22 cellular contexts compared by ENCODE assay signal in genomic region chr9:18798518-18799290, GRCh38.
"Had no signal": no experiment of that assay in that cellular context is flagged by ENCODE, and none has a peak within 500 bp of the region (broad histone marks: within the 10 kb centered on the region; RNA-seq: fewer than 3 reads in every experiment).

No MANE protein-coding gene starts in this region.

- H3K27me3 ChIP-seq: breast epithelium, esophagus squamous epithelium, left lung, neutrophil, ovary, tibial nerve had no signal

- H3K27me3 Mint-ChIP-seq: activated naive CD8-positive, alpha-beta T cell treated with anti-CD3 and anti-CD28 coated beads, Interleukin-2, amount 50 U/mL, for 24 hours had no signal

- H3K36me3 ChIP-seq: breast epithelium, esophagus squamous epithelium, left lung, lower lobe of right lung, neutrophil, ovary, tibial nerve had no signal

- H3K9me3 Mint-ChIP-seq: activated naive CD4-positive, alpha-beta T cell treated with anti-CD3 and anti-CD28 coated beads, Interleukin-2, amount 50 U/mL, for 24 hours; activated T-helper 2 cell treated with anti-CD3 and anti-CD28 coated beads, Interferon-gamma antibody, Interleukin-2, Interleukin-4, amounts not matched to agents 10 μg/mL and 5 μg/mL and 100 μg/mL, durations not matched to agents 14 hours and 24 hours and 36 hours; natural killer cell; T-helper 2 cell treated with Interferon-gamma antibody and Interleukin-4, amounts not matched to agents 5 μg/mL and 100 μg/mL, for 36 hours had no signal

- ATAC-seq: activated CD4-positive, alpha-beta T cell treated with anti-CD3 and anti-CD28 coated beads for 36 hours; activated CD8-positive, alpha-beta memory T cell treated with anti-CD3 and anti-CD28 coated beads, Interleukin-2, amount 10 ng/mL, durations not matched to agents 7 days and 5 days; activated CD8-positive, alpha-beta T cell treated with anti-CD3 and anti-CD28 coated beads, Interleukin-2, amount 10 ng/mL, durations not matched to agents 7 days and 5 days; activated naive CD8-positive, alpha-beta T cell treated with anti-CD3 and anti-CD28 coated beads, Interleukin-2, amount 50 U/mL, for 24 hours; left lung; lower lobe of right lung; natural killer cell; psoas muscle had no signal

- H3K27ac Mint-ChIP-seq: activated CD4-positive, alpha-beta T cell treated with anti-CD3 and anti-CD28 coated beads for 36 hours; activated CD8-positive, alpha-beta memory T cell treated with anti-CD3 and anti-CD28 coated beads, Interleukin-2, amount 10 ng/mL, durations not matched to agents 7 days and 5 days; activated CD8-positive, alpha-beta T cell treated with anti-CD3 and anti-CD28 coated beads, Interleukin-2, amount 10 ng/mL, durations not matched to agents 7 days and 5 days; activated naive CD4-positive, alpha-beta T cell treated with anti-CD3 and anti-CD28 coated beads, Interleukin-2, amount 50 U/mL, for 24 hours; activated naive CD8-positive, alpha-beta T cell treated with anti-CD3 and anti-CD28 coated beads, Interleukin-2, amount 50 U/mL, for 24 hours; activated T-helper 2 cell treated with anti-CD3 and anti-CD28 coated beads, Interferon-gamma antibody, Interleukin-2, Interleukin-4, amounts not matched to agents 10 μg/mL and 5 μg/mL and 100 μg/mL, durations not matched to agents 14 hours and 24 hours and 36 hours; natural killer cell; T-helper 2 cell treated with Interferon-gamma antibody and Interleukin-4, amounts not matched to agents 5 μg/mL and 100 μg/mL, for 36 hours had no signal

- H3K4me1 ChIP-seq: breast epithelium, left lung, lower lobe of right lung, psoas muscle had no signal

- H3K4me3 Mint-ChIP-seq: activated CD4-positive, alpha-beta T cell treated with anti-CD3 and anti-CD28 coated beads for 36 hours; activated CD8-positive, alpha-beta memory T cell treated with anti-CD3 and anti-CD28 coated beads, Interleukin-2, amount 10 ng/mL, durations not matched to agents 7 days and 5 days; activated CD8-positive, alpha-beta T cell treated with anti-CD3 and anti-CD28 coated beads, Interleukin-2, amount 10 ng/mL, durations not matched to agents 7 days and 5 days; activated naive CD4-positive, alpha-beta T cell treated with anti-CD3 and anti-CD28 coated beads, Interleukin-2, amount 50 U/mL, for 24 hours; activated naive CD8-positive, alpha-beta T cell treated with anti-CD3 and anti-CD28 coated beads, Interleukin-2, amount 50 U/mL, for 24 hours; natural killer cell; T-helper 2 cell treated with Interferon-gamma antibody and Interleukin-4, amounts not matched to agents 5 μg/mL and 100 μg/mL, for 36 hours had no signal

- H3K4me3 ChIP-seq: breast epithelium, esophagus squamous epithelium, left lung, lower lobe of right lung, ovary, psoas muscle, tibial nerve had no signal

- H3K36me3 Mint-ChIP-seq: activated CD8-positive, alpha-beta memory T cell treated with anti-CD3 and anti-CD28 coated beads, Interleukin-2, amount 10 ng/mL, durations not matched to agents 7 days and 5 days; activated naive CD4-positive, alpha-beta T cell treated with anti-CD3 and anti-CD28 coated beads, Interleukin-2, amount 50 U/mL, for 24 hours; natural killer cell had no signal

- H3K27ac ChIP-seq: breast epithelium, esophagus squamous epithelium, left lung, lower lobe of right lung, neutrophil, ovary, psoas muscle had no signal

- H3K9me3 ChIP-seq: breast epithelium, esophagus squamous epithelium, left lung, lower lobe of right lung, neutrophil, ovary, psoas muscle, tibial nerve had no signal

- DNase-seq: activated CD4-positive, alpha-beta T cell treated with anti-CD3 and anti-CD28 coated beads for 36 hours; activated CD4-positive, CD25-positive, alpha-beta regulatory T cell; activated CD8-positive, alpha-beta memory T cell treated with anti-CD3 and anti-CD28 coated beads, Interleukin-2, amount 10 ng/mL, durations not matched to agents 7 days and 5 days; activated CD8-positive, alpha-beta T cell treated with anti-CD3 and anti-CD28 coated beads, Interleukin-2, amount 10 ng/mL, durations not matched to agents 7 days and 5 days; activated naive CD8-positive, alpha-beta T cell treated with anti-CD3 and anti-CD28 coated beads, Interleukin-2, amount 50 U/mL, for 24 hours; activated T-cell treated with anti-CD3 and anti-CD28 coated beads, Interleukin-2, amount 50 U/mL, for 48 hours; central memory CD4-positive, alpha-beta T cell; effector CD4-positive, alpha-beta T cell; esophagus squamous epithelium; left lung; lower lobe of right lung; mesenchymal stem cell; natural killer cell; ovary; psoas muscle; stimulated activated naive CD4-positive, alpha-beta T cell treated with Interleukin-2 at 50 U/mL for 16 hours had no signal

- H3K4me1 Mint-ChIP-seq: activated CD4-positive, alpha-beta T cell treated with anti-CD3 and anti-CD28 coated beads for 36 hours; activated CD8-positive, alpha-beta memory T cell treated with anti-CD3 and anti-CD28 coated beads, Interleukin-2, amount 10 ng/mL, durations not matched to agents 7 days and 5 days; activated naive CD4-positive, alpha-beta T cell treated with anti-CD3 and anti-CD28 coated beads, Interleukin-2, amount 50 U/mL, for 24 hours; activated naive CD8-positive, alpha-beta T cell treated with anti-CD3 and anti-CD28 coated beads, Interleukin-2, amount 50 U/mL, for 24 hours; natural killer cell had no signal
